ENCODE assay signal across 36 cellular contexts in genomic region chr6:128844598-128844997, GRCh38.
"Had no signal": no experiment of that assay in that cellular context is flagged by ENCODE, and none has a peak within 500 bp of the region (broad histone marks: within the 10 kb centered on the region; RNA-seq: fewer than 3 reads in every experiment).

No MANE protein-coding gene starts in this region.

- H3K27me3 ChIP-seq: MG63 had no signal

- DNase-seq: Karpas-422, Kasumi-1, MG63, MM.1S, MV-4-11, NCI-H1048, NCI-H1092, NCI-H1092 treated with DMSO at 0.1 percent for 48 hours, NCI-H1105, NCI-H1105 treated with DMSO at 0.1 percent for 48 hours, NCI-H1417, NCI-H1417 treated with DMSO at 0.1 percent for 48 hours, NCI-H1436, NCI-H1436 treated with DMSO at 0.1 percent for 48 hours, NCI-H146, NCI-H1694, NCI-H1694 treated with DMSO at 0.1 percent for 48 hours, NCI-H187, NCI-H187 treated with DMSO at 0.1 percent for 48 hours, NCI-H1930, NCI-H2029 treated with DMSO at 0.1 percent for 48 hours, NCI-H2081, NCI-H2081 treated with DMSO at 0.1 percent for 48 hours, NCI-H2107, NCI-H2171, NCI-H2171 treated with DMSO at 0.1 percent for 48 hours, NCI-H2227 treated with DMSO at 0.1 percent for 48 hours, NCI-H226, NCI-H345, NCI-H446, NCI-H446 treated with DMSO at 0.1 percent for 48 hours, NCI-H510A, NCI-H510A treated with DMSO at 0.1 percent for 48 hours, NCI-H524, NCI-H524 treated with DMSO at 0.1 percent for 48 hours, NCI-H526 had no signal

- H3K4me3 ChIP-seq: MG63 had no signal

- H3K36me3 ChIP-seq: MG63 had no signal
